In genomic region chr11:45924927-45925326, GRCh38 we compare ENCODE assay signal across 1 cellular context.
A peak's percentile ranks its signal among the peaks of the same experiment; 100 is the strongest.
TF ChIP-seq lines count a peak whose summit lies in the region.

No MANE protein-coding gene starts in this region.

TF ChIP-seq in WTC11, 78 proteins besides CTCF, POLR2A, EP300 and RAD21 (continued from another document):
- TF ChIP-seq FOXP4 (CRISPR knock-in tag; IDR thresholded peaks at IDR 0.05) (no peak), FOXP1 (CRISPR knock-in tag; IDR thresholded peaks at IDR 0.05; ENCODE audit: borderline replicate concordance) (no peak), ARID4B (CRISPR knock-in tag; IDR thresholded peaks at IDR 0.05; ENCODE audit: borderline replicate concordance) (0 out of 2 replicates have a peak, but pooled peaks have one; percentile 21), ZNF281 (CRISPR knock-in tag; IDR thresholded peaks at IDR 0.05) (no peak), HMGXB4 (CRISPR knock-in tag; IDR thresholded peaks at IDR 0.05) (no peak), USF1 (CRISPR knock-in tag; IDR thresholded peaks at IDR 0.05) (no peak)
